In the genomic region with DNA sequence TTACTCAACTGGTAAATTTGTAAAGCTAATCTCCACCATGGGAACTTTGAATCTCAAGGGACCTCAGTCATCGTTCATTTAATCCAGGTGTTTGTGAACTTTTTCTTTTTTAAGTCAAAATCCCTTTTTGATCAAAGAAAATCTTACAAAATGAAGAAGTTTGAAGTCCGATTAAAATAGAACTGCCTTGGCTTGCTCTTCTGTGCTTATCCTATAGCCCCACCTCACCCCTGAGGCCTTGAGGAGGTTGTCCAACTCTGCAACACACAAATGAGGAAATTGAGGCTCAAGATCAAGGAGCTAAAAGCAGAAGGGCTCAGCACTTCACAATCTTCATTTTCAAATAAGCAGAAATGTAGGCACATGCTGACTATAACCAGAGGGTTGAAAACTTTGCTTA, we compare ENCODE assay signal across 27 cellular contexts.
"Had no signal": no experiment of that assay in that cellular context is flagged by ENCODE, and none has a peak within 500 bp of the region (broad histone marks: within the 10 kb centered on the region; RNA-seq: fewer than 3 reads in every experiment).

No MANE protein-coding gene starts in this region.

- H3K9me3 Mint-ChIP-seq: effector memory CD8-positive, alpha-beta T cell; natural killer cell treated with Interleukin-12 subunit alpha and Interleukin-12 subunit beta and Interleukin-15 and Interleukin-18, amount 100 ng/mL, for 72 hours; stimulated activated effector memory CD8-positive, alpha-beta T cell treated with anti-CD3 and anti-CD28 coated beads, Interleukin-12 subunit alpha, Interleukin-12 subunit beta, amount 100 ng/mL, for 72 hours had no signal

- DNase-seq: cortex of kidney; effector memory CD8-positive, alpha-beta T cell; foreskin keratinocyte; heart left ventricle; kidney; mesenchymal stem cell; mucosa of descending colon; naive B cell; pancreas; sigmoid colon; stimulated activated CD4-positive, alpha-beta T cell treated with anti-CD3 and anti-CD28 coated beads, Interleukin-2, amount 100 ng/mL, for 24 hours; stimulated activated CD4-positive, alpha-beta T cell treated with anti-CD3 and anti-CD28 coated beads, Interleukin-4, amount 100 ng/mL, for 24 hours; stimulated activated naive CD4-positive, alpha-beta T cell treated with Interleukin-2 at 50 U/mL for 16 hours; stomach; thyroid gland; trophoblast cell had no signal

- H3K4me3 Mint-ChIP-seq: effector memory CD8-positive, alpha-beta T cell; mesothelial cell of epicardium; naive B cell; natural killer cell treated with Interleukin-12 subunit alpha and Interleukin-12 subunit beta and Interleukin-15 and Interleukin-18, amount 100 ng/mL, for 72 hours; neural crest cell; stimulated activated effector memory CD8-positive, alpha-beta T cell treated with anti-CD3 and anti-CD28 coated beads, Interleukin-12 subunit alpha, Interleukin-12 subunit beta, amount 100 ng/mL, for 72 hours had no signal

- H3K27me3 ChIP-seq: foreskin keratinocyte, heart left ventricle, neutrophil, pancreas, sigmoid colon, stomach, thyroid gland, vagina had no signal

- H3K79me2 ChIP-seq: hepatocyte had no signal

- H3K9me3 ChIP-seq: mucosa of descending colon, neutrophil, pancreas, thyroid gland, vagina had no signal

- H3K36me3 Mint-ChIP-seq: mesothelial cell of epicardium; naive B cell; natural killer cell treated with Interleukin-12 subunit alpha and Interleukin-12 subunit beta and Interleukin-15 and Interleukin-18, amount 100 ng/mL, for 72 hours; stimulated activated effector memory CD8-positive, alpha-beta T cell treated with anti-CD3 and anti-CD28 coated beads, Interleukin-12 subunit alpha, Interleukin-12 subunit beta, amount 100 ng/mL, for 72 hours had no signal

- H3K27ac Mint-ChIP-seq: effector memory CD8-positive, alpha-beta T cell; mesothelial cell of epicardium; naive B cell; natural killer cell treated with Interleukin-12 subunit alpha and Interleukin-12 subunit beta and Interleukin-15 and Interleukin-18, amount 100 ng/mL, for 72 hours; progenitor cell of endocrine pancreas; stimulated activated effector memory CD8-positive, alpha-beta T cell treated with anti-CD3 and anti-CD28 coated beads, Interleukin-12 subunit alpha, Interleukin-12 subunit beta, amount 100 ng/mL, for 72 hours had no signal

- H3K4me3 ChIP-seq: gastroesophageal sphincter, heart left ventricle, hepatocyte, lung, mucosa of descending colon, pancreas, sigmoid colon, stomach, thyroid gland, vagina had no signal

- H2AFZ ChIP-seq: hepatocyte had no signal

- H3K36me3 ChIP-seq: gastroesophageal sphincter, heart left ventricle, neutrophil, pancreas, sigmoid colon, stomach, thyroid gland, vagina had no signal

- H3K4me2 ChIP-seq: hepatocyte had no signal

- H3K4me1 Mint-ChIP-seq: mesothelial cell of epicardium; naive B cell; stimulated activated effector memory CD8-positive, alpha-beta T cell treated with anti-CD3 and anti-CD28 coated beads, Interleukin-12 subunit alpha, Interleukin-12 subunit beta, amount 100 ng/mL, for 72 hours had no signal

- ATAC-seq: effector memory CD8-positive, alpha-beta T cell; foreskin keratinocyte; gastroesophageal sphincter; heart left ventricle; left lobe of liver; mucosa of descending colon; natural killer cell treated with Interleukin-12 subunit alpha and Interleukin-12 subunit beta and Interleukin-15 and Interleukin-18, amount 100 ng/mL, for 72 hours; pancreas; stimulated activated effector memory CD8-positive, alpha-beta T cell treated with anti-CD3 and anti-CD28 coated beads, Interleukin-12 subunit alpha, Interleukin-12 subunit beta, amount 100 ng/mL, for 72 hours had no signal

- H3K27ac ChIP-seq: foreskin keratinocyte, gastroesophageal sphincter, heart left ventricle, hepatocyte, neutrophil, pancreas, sigmoid colon, stomach, thyroid gland, vagina had no signal

- H3K4me1 ChIP-seq: foreskin keratinocyte, gastroesophageal sphincter, heart left ventricle, pancreas, sigmoid colon, stomach, thyroid gland, vagina had no signal
